ENCODE assay signal across 14 cellular contexts in genomic region chrX:39725114-39725513, GRCh38.
DNase-seq lines count a peak whose midpoint lies in the region; ATAC-seq and TF ChIP-seq lines count a peak whose summit lies in the region.
"Had no signal": no experiment of that assay in that cellular context is flagged by ENCODE, and none has a peak within 500 bp of the region (broad histone marks: within the 10 kb centered on the region; RNA-seq: fewer than 3 reads in every experiment).

No MANE protein-coding gene starts in this region.

- intact Hi-C loops in colonic mucosa (cut with DNase I): no loop called here
- intact Hi-C loops in mucosa of descending colon (cut with DNase I, micrococcal nuclease): no loop called here

- no peak for TF ChIP-seq CTCF in colonic mucosa (IDR thresholded peaks at IDR 0.05)
- no peak for TF ChIP-seq CTCF in mucosa of descending colon (IDR thresholded peaks at IDR 0.05)
- TF ChIP-seq CTCF in GM10248 (IDR thresholded peaks at IDR 0.05; ENCODE audit: control extremely low read depth, extremely low read depth, low read depth, missing control alignments): no peak

- H3K27ac ChIP-seq in BLaER1 treated with 17β-estradiol and CSF1 and Interleukin-3, amounts not matched to agents 10 nM and 100 nM: peak overlapping the region in 3 of 11 experiments; percentile 41 to 60 (median 50); a peak in 5 of 22 replicates
- no peak overlapping the region for H3K27ac ChIP-seq in colonic mucosa

- H3K4me2 ChIP-seq in BLaER1 treated with 17β-estradiol and CSF1 and Interleukin-3, amounts not matched to agents 10 nM and 100 nM: peak overlapping the region in 7 of 11 experiments; percentile 40 to 81 (median 63); a peak in 12 of 22 replicates

- H3K4me1 ChIP-seq in BLaER1 treated with 17β-estradiol and CSF1 and Interleukin-3, amounts not matched to agents 10 nM and 100 nM: peaks cover 7 to 56% (median 38%) of the 10 kb centered on the region in 10 experiments
- H3K4me1 ChIP-seq in colonic mucosa: no peaks in the 10 kb centered on the region
- no peaks in the 10 kb centered on the region for H3K4me1 ChIP-seq in mucosa of descending colon (ENCODE audit: low read depth)
- H3K4me1 ChIP-seq: HAP-1 had no signal

- DNase-seq in HT-29 (ENCODE audit: low spot score) (peak; percentile 43), colonic mucosa (peak; percentile 26), mucosa of descending colon (peak in 1 of 3 donors; percentile 31), GM10248 (ENCODE audit: extremely low spot score) (no peak), NCI-H1694 (lab: John Stamatoyannopoulos, UW) (no peak), NCI-H2029 treated with DMSO at 0.1 percent for 48 hours (lab: John Stamatoyannopoulos, UW) (no peak)
- DNase-seq: ACHN; C1 segment of cervical spinal cord; CD4-positive, alpha-beta T cell; DMS153; DMS79 treated with DMSO at 0.1 percent for 48 hours; EL had no signal

- POLR2A ChIA-PET in GM10248 (lab: Yijun Ruan, JAX): no interaction called here

- H4K20me1 ChIP-seq in BLaER1 treated with 17β-estradiol and CSF1 and Interleukin-3, amounts not matched to agents 10 nM and 100 nM: no peaks in the 10 kb centered on the region

- CTCF ChIA-PET in GM10248 (lab: Yijun Ruan, JAX): no interaction called here

- peaks cover 0 to 21% (median 8%) of the 10 kb centered on the region in 11 experiments; a peak in 12 of 22 replicates for H3K9me3 ChIP-seq in BLaER1 treated with 17β-estradiol and CSF1 and Interleukin-3, amounts not matched to agents 10 nM and 100 nM (replicated peaks in 1 of 11)
- H3K9me3 ChIP-seq in colonic mucosa: no peaks in the 10 kb centered on the region
- H3K9me3 ChIP-seq in mucosa of descending colon: no peaks in the 10 kb centered on the region
- H3K9me3 ChIP-seq: HAP-1 had no signal

- no peaks in the 10 kb centered on the region for H3K36me3 ChIP-seq in BLaER1 treated with 17β-estradiol and CSF1 and Interleukin-3, amounts not matched to agents 10 nM and 100 nM
- no peaks in the 10 kb centered on the region for H3K36me3 ChIP-seq in colonic mucosa
- no peaks in the 10 kb centered on the region for H3K36me3 ChIP-seq in mucosa of descending colon (ENCODE audit: low read depth)
- H3K36me3 ChIP-seq: HAP-1 had no signal

- peak; percentile 59 for ATAC-seq in mucosa of descending colon

- H3K9ac ChIP-seq in BLaER1 treated with 17β-estradiol and CSF1 and Interleukin-3, amounts not matched to agents 10 nM and 100 nM: no peak overlapping the region
- no peak overlapping the region for H3K9ac ChIP-seq in colonic mucosa (ENCODE audit: low read depth in 2 of 2, low read length in 2 of 2)

- H3K27me3 ChIP-seq in BLaER1 treated with 17β-estradiol and CSF1 and Interleukin-3, amounts not matched to agents 10 nM and 100 nM: no peaks in the 10 kb centered on the region
- no peaks in the 10 kb centered on the region for H3K27me3 ChIP-seq in colonic mucosa

- no peak overlapping the region; a peak in 1 of 20 replicates for H3K4me3 ChIP-seq in BLaER1 treated with 17β-estradiol and CSF1 and Interleukin-3, amounts not matched to agents 10 nM and 100 nM
- H3K4me3 ChIP-seq in colonic mucosa (no peak overlapping the region), mucosa of descending colon (no peak overlapping the region)
- H3K4me3 ChIP-seq: HAP-1 had no signal

Comparison
In these comparisons a context has a peak if more than half of its experiments do, and no peak if none do; other contexts are left out.
1. DNase-seq: peak in HT-29 (single experiment) and colonic mucosa (single experiment); none in GM10248 (single experiment), NCI-H1694 (single experiment) and NCI-H2029 treated with DMSO at 0.1 percent for 48 hours (single experiment).